Comparison of ENCODE assay signal across 8 cellular contexts in genomic region chr2:218229239-218229638, GRCh38. TPM values are rescaled to one million over a fixed set of nuclear protein-coding genes. Genes with fewer than 3 reads are reported as not detected.
DNase-seq lines count a peak whose midpoint lies in the region; ATAC-seq and TF ChIP-seq lines count a peak whose summit lies in the region.

No MANE protein-coding gene starts in this region.

- H4K91ac ChIP-seq in neuronal stem cell (ENCODE audit: low read depth, low read length, poor library complexity) = no peak overlapping the region

- no peak overlapping the region for H3K9ac ChIP-seq in neuronal stem cell (ENCODE audit: low read depth, low read length, poor library complexity)

- H3K4me2 ChIP-seq in neuronal stem cell (ENCODE audit: insufficient read depth, low read length, poor library complexity, severe bottlenecking) = no peak overlapping the region

- H3K18ac ChIP-seq in neuronal stem cell (ENCODE audit: low read length) = no peak overlapping the region

- no peak overlapping the region for H2AK5ac ChIP-seq in neuronal stem cell (ENCODE audit: low read depth, low read length)

- H3K4me3 ChIP-seq in fibroblast of mammary gland (ENCODE audit: control insufficient read depth, low read depth, low read length) = no peak overlapping the region
- no peak overlapping the region for H3K4me3 ChIP-seq in neuronal stem cell (ENCODE audit: low read length in 2 of 2)

- no peak overlapping the region for H3K23ac ChIP-seq in neuronal stem cell (ENCODE audit: low read depth, low read length, poor library complexity)

- H3K9me3 ChIP-seq in neuronal stem cell (replicated peaks in 1 of 2; ENCODE audit: control insufficient read depth in 2 of 2, insufficient read depth in 1 of 2, low read depth in 1 of 2, low read length in 2 of 2) = peaks cover 0 to 9% of the 10 kb centered on the region in 2 donors

- no peaks in the 10 kb centered on the region for H3K36me3 Mint-ChIP-seq in glutamatergic neuron (ENCODE audit: unreplicated experiment)

- no peak overlapping the region for H3K27ac Mint-ChIP-seq in glutamatergic neuron (ENCODE audit: unreplicated experiment)

- peaks cover 4% of the 10 kb centered on the region for H3K79me1 ChIP-seq in neuronal stem cell (ENCODE audit: low read depth, low read length)

- ATAC-seq in GM19455 (IDR thresholded peaks at IDR 0.05; ENCODE audit: unreplicated experiment) (peak; percentile 89), HG03520 (IDR thresholded peaks at IDR 0.05; ENCODE audit: unreplicated experiment) (peak; percentile 85), sciatic nerve (peak; percentile 67)

- H4K8ac ChIP-seq in neuronal stem cell (ENCODE audit: low read depth, low read length) = no peak overlapping the region

- no peak overlapping the region for H2BK120ac ChIP-seq in neuronal stem cell (ENCODE audit: low read depth, low read length)

- H3K14ac ChIP-seq in neuronal stem cell (ENCODE audit: low read length) = no peak overlapping the region

- H3K9me3 Mint-ChIP-seq in glutamatergic neuron (ENCODE audit: unreplicated experiment) = peaks cover 2% of the 10 kb centered on the region

- intact Hi-C loops in sciatic nerve (cut with DNase I) = no loop called here

- no peak overlapping the region for H2BK15ac ChIP-seq in neuronal stem cell (ENCODE audit: low read length)

- H3K27me3 Mint-ChIP-seq in glutamatergic neuron (ENCODE audit: unreplicated experiment) = no peaks in the 10 kb centered on the region

- no peak overlapping the region for H3K27ac ChIP-seq in neuronal stem cell (replicated peaks; ENCODE audit: low read length)

- H3K4me1 Mint-ChIP-seq in glutamatergic neuron (ENCODE audit: low read depth, unreplicated experiment) = peaks cover 3% of the 10 kb centered on the region

- DNase-seq in COLO829 (ENCODE audit: low spot score) (peak; percentile 60), T-helper 9 cell (peak; percentile 15), fibroblast of mammary gland (ENCODE audit: low read depth) (peak; percentile 74), sciatic nerve (ENCODE audit: low spot score) (no peak), neuronal stem cell (ENCODE audit: low spot score) (no peak), glutamatergic neuron (no peak)

- TF ChIP-seq CTCF in fibroblast of mammary gland (conservative IDR thresholded peaks at IDR 0.05; ENCODE audit: control insufficient read depth, insufficient read depth, low read depth, low read length) = no peak
- TF ChIP-seq CTCF in glutamatergic neuron (IDR thresholded peaks at IDR 0.05; ENCODE audit: partially characterized antibody, unreplicated experiment) = no peak

- no peak overlapping the region for H2AFZ ChIP-seq in neuronal stem cell (ENCODE audit: low read length)

- no peaks in the 10 kb centered on the region for H3K4me1 ChIP-seq in neuronal stem cell (ENCODE audit: control insufficient read depth in 2 of 2, insufficient read depth in 1 of 2, low read depth in 1 of 2, low read length in 2 of 2)

- H3K36me3 ChIP-seq in neuronal stem cell (replicated peaks in 1 of 2; ENCODE audit: control insufficient read depth in 2 of 2, insufficient read depth in 2 of 2, low read length in 2 of 2) = peaks cover 20 to 94% of the 10 kb centered on the region in 2 donors

- H3K27me3 ChIP-seq in neuronal stem cell (ENCODE audit: control insufficient read depth in 3 of 3, insufficient read depth in 3 of 3, low read depth in 1 of 3, low read length in 3 of 3) = no peaks in the 10 kb centered on the region

- no peak overlapping the region for H2BK5ac ChIP-seq in neuronal stem cell (ENCODE audit: low read length)

- WGBS in neuronal stem cell (ENCODE audit: extremely low coverage in 2 of 2, insufficient read length in 2 of 2, insufficient replicate concordance in 1 of 2), 2 donors = no CpG with 5 or more reads among the region's 3 CpGs

- no peak overlapping the region for H3K4ac ChIP-seq in neuronal stem cell (ENCODE audit: low read length)

- no peak overlapping the region for H2BK12ac ChIP-seq in neuronal stem cell (ENCODE audit: low read length)

- no peak overlapping the region for H3K4me3 Mint-ChIP-seq in glutamatergic neuron (ENCODE audit: unreplicated experiment)

RNA-seq across cellular contexts. Expression of gene ARPC2, which starts 12.2 kb away (rescaled TPM):
- total RNA-seq in sciatic nerve = 243 TPM
- polyA plus RNA-seq in neuronal stem cell (2013, experiment 1 of 2) = 208 TPM
- polyA plus RNA-seq in neuronal stem cell (2013, experiment 2 of 2) = 206 TPM
- total RNA-seq in glutamatergic neuron (ENCODE audit: unreplicated experiment) = 207 TPM

RNA-seq across cellular contexts. Expression of gene GPBAR1, which starts 31.6 kb away (rescaled TPM):
- total RNA-seq in sciatic nerve (0.94 TPM), glutamatergic neuron (ENCODE audit: unreplicated experiment) (1.6 TPM)
- 0.46 TPM for polyA plus RNA-seq in neuronal stem cell (2013, experiment 1 of 2)
- 0.44 TPM for polyA plus RNA-seq in neuronal stem cell (2013, experiment 2 of 2)

RNA-seq across cellular contexts. Expression of gene AAMP, which starts 40.7 kb away (rescaled TPM):
- total RNA-seq in sciatic nerve = 59.9 TPM
- 45.1 TPM for polyA plus RNA-seq in neuronal stem cell (2013, experiment 1 of 2)
- polyA plus RNA-seq in neuronal stem cell (2013, experiment 2 of 2) = 38.9 TPM
- 64.6 TPM for total RNA-seq in glutamatergic neuron (ENCODE audit: unreplicated experiment)

RNA-seq across cellular contexts. Expression of gene PNKD, which starts 41.1 kb away (rescaled TPM):
- 56.3 TPM for total RNA-seq in sciatic nerve
- polyA plus RNA-seq in neuronal stem cell (2013, experiment 1 of 2) = 58.6 TPM
- polyA plus RNA-seq in neuronal stem cell (2013, experiment 2 of 2) = 61.7 TPM
- 44.2 TPM for total RNA-seq in glutamatergic neuron (ENCODE audit: unreplicated experiment)

Comparison
In these comparisons a context has a peak if more than half of its experiments do, and no peak if none do; other contexts are left out.
1. DNase-seq: peak in COLO829 (single experiment), T-helper 9 cell (single experiment) and fibroblast of mammary gland (single experiment); none in sciatic nerve (single experiment), neuronal stem cell (single experiment) and glutamatergic neuron (single experiment).
2. Peak in every context shown above with its lines, with median percentiles within 50 percentile points of each other: ATAC-seq.